In genomic region chr16:12228079-12228606, GRCh38 we compare ENCODE assay signal across 2 cellular contexts.
A peak's percentile ranks its signal among the peaks of the same experiment; 100 is the strongest.
TF ChIP-seq lines count a peak whose summit lies in the region.

No MANE protein-coding gene starts in this region.

TF ChIP-seq in GM23338, 12 proteins besides CTCF, POLR2A, EP300 and RAD21:
- TF ChIP-seq JUNB (IDR thresholded peaks at IDR 0.05; ENCODE audit: unreplicated experiment) (no peak), STAT1 (IDR thresholded peaks at IDR 0.05; ENCODE audit: unreplicated experiment) (no peak), EZH2 (IDR thresholded peaks at IDR 0.05; ENCODE audit: low read depth, unreplicated experiment) (no peak), POLR2AphosphoS5 (IDR thresholded peaks at IDR 0.05; ENCODE audit: low read depth) (no peak), CREB1 (CRISPR knock-in tag; IDR thresholded peaks at IDR 0.05; ENCODE audit: low read depth) (no peak), NANOG (IDR thresholded peaks at IDR 0.05; ENCODE audit: borderline replicate concordance) (no peak), ZNF462 (CRISPR knock-in tag; IDR thresholded peaks at IDR 0.05) (no peak), REST (IDR thresholded peaks at IDR 0.05; ENCODE audit: unreplicated experiment) (no peak), ETS1 (IDR thresholded peaks at IDR 0.05) (no peak), ZNF114 (CRISPR knock-in tag; IDR thresholded peaks at IDR 0.05) (no peak), ZNF331 (CRISPR knock-in tag; IDR thresholded peaks at IDR 0.05; ENCODE audit: low read depth) (no peak), EZH2phosphoT487 (IDR thresholded peaks at IDR 0.05; ENCODE audit: unreplicated experiment) (no peak)

TF ChIP-seq in SK-N-SH, 30 proteins besides CTCF, POLR2A, EP300 and RAD21:
- TF ChIP-seq MEF2A (IDR thresholded peaks at IDR 0.05; ENCODE audit: borderline replicate concordance, low read depth) = no peak
- TF ChIP-seq RCOR1 (IDR thresholded peaks at IDR 0.05; ENCODE audit: low read length) = no peak
- peak; percentile 38; the same call in 1 of the 2 replicates for TF ChIP-seq TCF12 (IDR thresholded peaks at IDR 0.05)
- no peak for TF ChIP-seq FOSL2 (IDR thresholded peaks at IDR 0.05; ENCODE audit: borderline replicate concordance, low read depth)
